Comparison of ENCODE assay signal across 8 cellular contexts in the genomic region with DNA sequence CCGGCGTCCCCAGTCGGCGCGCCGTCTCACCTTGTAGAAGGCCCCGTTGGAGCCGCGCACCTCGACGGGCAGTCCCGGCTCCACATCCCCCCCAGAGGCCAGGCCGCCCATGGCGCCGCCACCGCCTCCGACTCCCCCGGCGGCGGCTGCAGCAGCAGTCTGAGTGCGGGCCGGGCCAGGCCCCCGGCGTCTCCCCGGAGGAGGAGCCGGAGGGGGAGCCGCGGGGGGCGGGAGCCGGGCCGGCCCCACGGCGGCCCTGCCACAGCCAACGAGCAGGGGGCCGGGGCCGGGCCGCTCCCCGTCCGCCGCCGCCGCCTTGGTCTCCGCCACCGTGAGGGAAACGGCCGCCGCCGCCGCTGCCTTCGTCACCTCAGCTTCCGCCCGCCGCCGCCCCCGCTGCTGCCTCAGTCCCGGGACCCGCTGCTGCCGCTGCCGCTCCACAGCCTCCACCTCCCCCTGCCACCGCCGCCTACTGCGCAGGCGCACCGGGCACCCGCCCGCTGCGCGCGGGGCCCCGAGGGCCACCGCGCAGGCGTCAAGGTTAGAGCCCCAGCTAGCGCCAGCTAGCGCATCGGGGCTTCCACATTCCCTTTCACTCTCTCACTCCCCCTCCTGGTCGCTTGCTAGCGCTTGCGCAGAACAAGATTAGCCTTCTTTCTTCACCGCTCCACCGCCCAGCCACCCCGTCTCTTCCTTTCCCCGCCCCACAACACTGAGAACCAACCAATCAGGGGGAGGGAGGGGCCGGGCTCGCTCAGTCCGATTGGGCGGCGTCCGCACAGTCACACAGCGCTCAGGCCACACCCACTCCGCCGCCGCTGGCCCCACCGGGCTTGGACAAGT. TPM values are rescaled to one million over a fixed set of nuclear protein-coding genes. Genes with fewer than 3 reads are reported as not detected.
DNase-seq lines count a peak whose midpoint lies in the region; ATAC-seq and TF ChIP-seq lines count a peak whose summit lies in the region.

A gene (minus strand): TSS at position 476 of the 843 bp plus-strand sequence. CDS start 365 bp downstream, at position 111.

- peaks cover 21% of the 10 kb centered on the region for H3K36me3 Mint-ChIP-seq in nephron progenitor cell (ENCODE audit: low read depth)

- H4K20me1 ChIP-seq in MM.1S (ENCODE audit: insufficient read depth, low read length), result no peaks in the 10 kb centered on the region

- H3K79me2 ChIP-seq in MM.1S (ENCODE audit: low read length), result peaks cover 42% of the 10 kb centered on the region

- H3K4me2 ChIP-seq in MM.1S (ENCODE audit: low read depth, low read length), result peak within 1 kb of the TSS; percentile 81

- peaks cover 15% of the 10 kb centered on the region for H3K27me3 Mint-ChIP-seq in nephron progenitor cell (ENCODE audit: low read depth, poor library complexity)
- no peaks in the 10 kb centered on the region for H3K27me3 Mint-ChIP-seq in stimulated activated naive CD8-positive, alpha-beta T cell treated with anti-CD3 and anti-CD28 coated beads, Interleukin-15, amount 100 ng/mL, for 72 hours

- H3K36me3 ChIP-seq in HAP-1 (replicated peaks) (peaks cover 6% of the 10 kb centered on the region), MM.1S (replicated peaks; ENCODE audit: insufficient read depth, low read length) (no peaks in the 10 kb centered on the region)

- peak; percentile 100 for DNase-seq in GDM1 (lab: John Stamatoyannopoulos, UW)
- peak; percentile 100 for DNase-seq in HAP-1 (ENCODE audit: low spot score in 2 of 2)
- peak; percentile 99 for DNase-seq in MM.1S
- peak; percentile 100 for DNase-seq in SIG-M5 (lab: John Stamatoyannopoulos, UW)
- peak; percentile 92 for DNase-seq in activated gamma-delta T cell (lab: John Stamatoyannopoulos, UW)
- DNase-seq in fibroblast of the aortic adventitia (ENCODE audit: low read depth), result peak; percentile 100
- peak; percentile 100 for DNase-seq in nephron progenitor cell
- DNase-seq in stimulated activated naive CD8-positive, alpha-beta T cell treated with anti-CD3 and anti-CD28 coated beads, Interleukin-15, amount 100 ng/mL, for 72 hours, result peak; percentile 98 to 99

- H3K9me2 ChIP-seq in MM.1S (replicated peaks; ENCODE audit: insufficient read depth, low read length), result no peaks in the 10 kb centered on the region

- H3K4me3 ChIP-seq in HAP-1, result peak within 1 kb of the TSS; percentile 61
- H3K4me3 ChIP-seq in MM.1S (ENCODE audit: low read length), result peak within 1 kb of the TSS; percentile 76
- peak within 1 kb of the TSS; percentile 75 for H3K4me3 ChIP-seq in fibroblast of the aortic adventitia (ENCODE audit: low read depth, low read length)

- H3K27me3 ChIP-seq in HAP-1 (ENCODE audit: low read depth) (no peaks in the 10 kb centered on the region), MM.1S (replicated peaks; ENCODE audit: insufficient read depth, low read length) (no peaks in the 10 kb centered on the region)

- peak; percentile 94 for ATAC-seq in stimulated activated naive CD8-positive, alpha-beta T cell treated with anti-CD3 and anti-CD28 coated beads, Interleukin-15, amount 100 ng/mL, for 72 hours

- H2AFZ ChIP-seq in MM.1S (ENCODE audit: low read length), result peak within 1 kb of the TSS; percentile 66; the same call in 1 of the 2 replicates

- TF ChIP-seq CTCF in MM.1S (IDR thresholded peaks at IDR 0.05; ENCODE audit: low read length), result peak; percentile 49
- peak; percentile 71 for TF ChIP-seq CTCF in fibroblast of the aortic adventitia (IDR thresholded peaks at IDR 0.05; ENCODE audit: insufficient read depth, low read length)
- TF ChIP-seq CTCF in nephron progenitor cell (IDR thresholded peaks at IDR 0.05), result peak; percentile 38

- peak within 1 kb of the TSS; percentile 69; the same call in 1 of the 2 replicates for H3K27ac ChIP-seq in MM.1S (ENCODE audit: low read length)

- peak within 1 kb of the TSS; percentile 98 for H3K27ac Mint-ChIP-seq in nephron progenitor cell
- H3K27ac Mint-ChIP-seq in stimulated activated naive CD8-positive, alpha-beta T cell treated with anti-CD3 and anti-CD28 coated beads, Interleukin-15, amount 100 ng/mL, for 72 hours, result peak within 1 kb of the TSS; percentile 81 to 97

- H3K4me1 Mint-ChIP-seq in nephron progenitor cell, result peaks cover 40% of the 10 kb centered on the region
- peaks cover 38% of the 10 kb centered on the region for H3K4me1 Mint-ChIP-seq in stimulated activated naive CD8-positive, alpha-beta T cell treated with anti-CD3 and anti-CD28 coated beads, Interleukin-15, amount 100 ng/mL, for 72 hours

- peak within 1 kb of the TSS; percentile 63 for H3K9ac ChIP-seq in MM.1S (ENCODE audit: low read length)

- H3K9me3 Mint-ChIP-seq in nephron progenitor cell, result no peaks in the 10 kb centered on the region
- H3K9me3 Mint-ChIP-seq in stimulated activated naive CD8-positive, alpha-beta T cell treated with anti-CD3 and anti-CD28 coated beads, Interleukin-15, amount 100 ng/mL, for 72 hours, result no peaks in the 10 kb centered on the region

- H3K9me3 ChIP-seq in HAP-1 (no peaks in the 10 kb centered on the region), MM.1S (replicated peaks; ENCODE audit: insufficient read depth, low read length) (no peaks in the 10 kb centered on the region)

- H3F3A ChIP-seq in MM.1S (ENCODE audit: insufficient read depth, low read length), result no peaks in the 10 kb centered on the region

- H3K4me1 ChIP-seq in HAP-1, result peaks cover 9% of the 10 kb centered on the region
- 0 out of 2 replicates have a peak, but pooled peaks cover 7% of the 10 kb centered on the region for H3K4me1 ChIP-seq in MM.1S (ENCODE audit: low read length)

- in situ Hi-C loops in HAP-1 (cut with MboI; ENCODE audit: low sequenced_read_pairs), result no loop called here

- H3K4me3 Mint-ChIP-seq in nephron progenitor cell, result peak within 1 kb of the TSS; percentile 93
- peak within 1 kb of the TSS; percentile 84 to 88 for H3K4me3 Mint-ChIP-seq in stimulated activated naive CD8-positive, alpha-beta T cell treated with anti-CD3 and anti-CD28 coated beads, Interleukin-15, amount 100 ng/mL, for 72 hours

RNA-seq across cellular contexts. Expression of the gene that starts here (rescaled TPM):
- total RNA-seq in fibroblast of the aortic adventitia (ENCODE audit: low replicate concordance), result 27.1 and 33.1 TPM in 2 replicates

Comparison
In these comparisons a context has a peak if more than half of its experiments do, and no peak if none do; other contexts are left out.
1. Peak in every context shown above with its lines: DNase-seq, ATAC-seq, H3K4me3 ChIP-seq and H3K27ac ChIP-seq.